In genomic region chr7:38902443-38902842, GRCh38 we compare ENCODE assay signal across 17 cellular contexts.
"Had no signal": no experiment of that assay in that cellular context is flagged by ENCODE, and none has a peak within 500 bp of the region (broad histone marks: within the 10 kb centered on the region; RNA-seq: fewer than 3 reads in every experiment).

No MANE protein-coding gene starts in this region.

- H3K9me3 ChIP-seq: adrenal gland, body of pancreas, ovary, uterus had no signal

- H3K4me3 ChIP-seq: adrenal gland, body of pancreas, lung, ovary, skin epidermis, uterus had no signal

- H3K9me3 Mint-ChIP-seq: activated naive CD4-positive, alpha-beta T cell treated with anti-CD3 and anti-CD28 coated beads for 36 hours; activated T-helper 17 cell treated with anti-CD3 and anti-CD28 coated beads, Interleukin-2, amount 50 U/mL, for 72 hours; immature natural killer cell had no signal

- ATAC-seq: activated CD8-positive, alpha-beta T cell treated with anti-CD3 and anti-CD28 coated beads, Interleukin-2, amount 10 ng/mL, durations not matched to agents 7 days and 5 days; activated T-helper 17 cell treated with anti-CD3 and anti-CD28 coated beads, Interleukin-2, amount 50 U/mL, for 72 hours; body of pancreas; left colon had no signal

- H3K27ac ChIP-seq: adrenal gland, body of pancreas, epithelial cell of prostate, ovary, skin epidermis, uterus had no signal

- H3K27me3 ChIP-seq: adrenal gland, body of pancreas, ovary, uterus had no signal

- DNase-seq: activated CD4-positive, alpha-beta T cell treated with anti-CD3 and anti-CD28 coated beads for 48 hours; activated CD8-positive, alpha-beta T cell treated with anti-CD3 and anti-CD28 coated beads, Interleukin-2, amount 10 ng/mL, durations not matched to agents 7 days and 5 days; activated naive CD4-positive, alpha-beta T cell treated with anti-CD3 and anti-CD28 coated beads for 36 hours; adrenal gland; body of pancreas; effector memory CD4-positive, alpha-beta T cell; hypothalamus; immature natural killer cell; left colon; ovary; stimulated activated CD4-positive, alpha-beta T cell treated with anti-CD3 and anti-CD28 coated beads, Interleukin-4, amount 100 ng/mL, for 4 hours; T-helper 1 cell; uterus had no signal

- H3K27ac Mint-ChIP-seq: activated CD8-positive, alpha-beta T cell treated with anti-CD3 and anti-CD28 coated beads, Interleukin-2, amount 10 ng/mL, durations not matched to agents 7 days and 5 days; activated naive CD4-positive, alpha-beta T cell treated with anti-CD3 and anti-CD28 coated beads for 36 hours; activated T-helper 17 cell treated with anti-CD3 and anti-CD28 coated beads, Interleukin-2, amount 50 U/mL, for 72 hours had no signal

- H3K4me3 Mint-ChIP-seq: activated CD8-positive, alpha-beta T cell treated with anti-CD3 and anti-CD28 coated beads, Interleukin-2, amount 10 ng/mL, durations not matched to agents 7 days and 5 days; activated naive CD4-positive, alpha-beta T cell treated with anti-CD3 and anti-CD28 coated beads for 36 hours; activated T-helper 17 cell treated with anti-CD3 and anti-CD28 coated beads, Interleukin-2, amount 50 U/mL, for 72 hours; immature natural killer cell had no signal

- H3K27me3 Mint-ChIP-seq: activated T-helper 17 cell treated with anti-CD3 and anti-CD28 coated beads, Interleukin-2, amount 50 U/mL, for 72 hours had no signal

- H3K36me3 ChIP-seq: adrenal gland, ovary, uterus had no signal

- H3K4me1 ChIP-seq: uterus had no signal
